ENCODE assay signal across 2 cellular contexts in the genomic region with DNA sequence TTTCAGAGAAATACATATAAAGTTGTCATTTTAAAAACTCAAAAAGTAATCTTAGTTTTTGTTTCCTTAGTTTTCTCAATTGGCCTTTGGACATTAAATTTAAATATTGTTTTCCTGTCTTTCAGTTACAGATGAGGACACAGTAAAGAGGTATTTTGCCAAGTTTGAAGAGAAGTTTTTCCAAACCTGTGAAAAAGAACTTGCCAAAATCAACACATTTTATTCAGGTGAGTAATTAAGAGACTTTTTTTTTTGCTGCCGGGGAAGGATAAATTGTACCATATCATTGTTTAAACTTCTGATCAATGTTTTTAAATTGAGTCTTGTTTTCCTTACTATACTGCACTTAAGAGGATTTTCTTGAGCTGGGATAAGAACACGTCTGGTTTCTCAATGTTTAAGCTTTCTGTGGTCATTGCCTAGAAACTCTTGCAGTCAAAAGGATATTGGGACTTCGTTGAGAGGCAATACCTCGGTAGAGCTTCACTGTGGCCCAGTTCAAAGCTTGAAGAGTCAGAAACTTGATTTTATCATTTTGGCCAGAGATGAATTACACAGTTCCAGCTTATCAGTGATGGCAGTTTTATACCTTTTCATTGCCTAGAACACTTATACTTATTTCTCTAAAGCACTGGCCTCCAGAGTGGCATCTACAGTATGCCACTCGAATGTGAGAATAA.
TF ChIP-seq lines count a peak whose summit lies in the region.

No MANE protein-coding gene starts in this region.

TF ChIP-seq in GM23338, 12 proteins besides CTCF, POLR2A, EP300 and RAD21 (continues in another document):
- TF ChIP-seq, protein P1, sequence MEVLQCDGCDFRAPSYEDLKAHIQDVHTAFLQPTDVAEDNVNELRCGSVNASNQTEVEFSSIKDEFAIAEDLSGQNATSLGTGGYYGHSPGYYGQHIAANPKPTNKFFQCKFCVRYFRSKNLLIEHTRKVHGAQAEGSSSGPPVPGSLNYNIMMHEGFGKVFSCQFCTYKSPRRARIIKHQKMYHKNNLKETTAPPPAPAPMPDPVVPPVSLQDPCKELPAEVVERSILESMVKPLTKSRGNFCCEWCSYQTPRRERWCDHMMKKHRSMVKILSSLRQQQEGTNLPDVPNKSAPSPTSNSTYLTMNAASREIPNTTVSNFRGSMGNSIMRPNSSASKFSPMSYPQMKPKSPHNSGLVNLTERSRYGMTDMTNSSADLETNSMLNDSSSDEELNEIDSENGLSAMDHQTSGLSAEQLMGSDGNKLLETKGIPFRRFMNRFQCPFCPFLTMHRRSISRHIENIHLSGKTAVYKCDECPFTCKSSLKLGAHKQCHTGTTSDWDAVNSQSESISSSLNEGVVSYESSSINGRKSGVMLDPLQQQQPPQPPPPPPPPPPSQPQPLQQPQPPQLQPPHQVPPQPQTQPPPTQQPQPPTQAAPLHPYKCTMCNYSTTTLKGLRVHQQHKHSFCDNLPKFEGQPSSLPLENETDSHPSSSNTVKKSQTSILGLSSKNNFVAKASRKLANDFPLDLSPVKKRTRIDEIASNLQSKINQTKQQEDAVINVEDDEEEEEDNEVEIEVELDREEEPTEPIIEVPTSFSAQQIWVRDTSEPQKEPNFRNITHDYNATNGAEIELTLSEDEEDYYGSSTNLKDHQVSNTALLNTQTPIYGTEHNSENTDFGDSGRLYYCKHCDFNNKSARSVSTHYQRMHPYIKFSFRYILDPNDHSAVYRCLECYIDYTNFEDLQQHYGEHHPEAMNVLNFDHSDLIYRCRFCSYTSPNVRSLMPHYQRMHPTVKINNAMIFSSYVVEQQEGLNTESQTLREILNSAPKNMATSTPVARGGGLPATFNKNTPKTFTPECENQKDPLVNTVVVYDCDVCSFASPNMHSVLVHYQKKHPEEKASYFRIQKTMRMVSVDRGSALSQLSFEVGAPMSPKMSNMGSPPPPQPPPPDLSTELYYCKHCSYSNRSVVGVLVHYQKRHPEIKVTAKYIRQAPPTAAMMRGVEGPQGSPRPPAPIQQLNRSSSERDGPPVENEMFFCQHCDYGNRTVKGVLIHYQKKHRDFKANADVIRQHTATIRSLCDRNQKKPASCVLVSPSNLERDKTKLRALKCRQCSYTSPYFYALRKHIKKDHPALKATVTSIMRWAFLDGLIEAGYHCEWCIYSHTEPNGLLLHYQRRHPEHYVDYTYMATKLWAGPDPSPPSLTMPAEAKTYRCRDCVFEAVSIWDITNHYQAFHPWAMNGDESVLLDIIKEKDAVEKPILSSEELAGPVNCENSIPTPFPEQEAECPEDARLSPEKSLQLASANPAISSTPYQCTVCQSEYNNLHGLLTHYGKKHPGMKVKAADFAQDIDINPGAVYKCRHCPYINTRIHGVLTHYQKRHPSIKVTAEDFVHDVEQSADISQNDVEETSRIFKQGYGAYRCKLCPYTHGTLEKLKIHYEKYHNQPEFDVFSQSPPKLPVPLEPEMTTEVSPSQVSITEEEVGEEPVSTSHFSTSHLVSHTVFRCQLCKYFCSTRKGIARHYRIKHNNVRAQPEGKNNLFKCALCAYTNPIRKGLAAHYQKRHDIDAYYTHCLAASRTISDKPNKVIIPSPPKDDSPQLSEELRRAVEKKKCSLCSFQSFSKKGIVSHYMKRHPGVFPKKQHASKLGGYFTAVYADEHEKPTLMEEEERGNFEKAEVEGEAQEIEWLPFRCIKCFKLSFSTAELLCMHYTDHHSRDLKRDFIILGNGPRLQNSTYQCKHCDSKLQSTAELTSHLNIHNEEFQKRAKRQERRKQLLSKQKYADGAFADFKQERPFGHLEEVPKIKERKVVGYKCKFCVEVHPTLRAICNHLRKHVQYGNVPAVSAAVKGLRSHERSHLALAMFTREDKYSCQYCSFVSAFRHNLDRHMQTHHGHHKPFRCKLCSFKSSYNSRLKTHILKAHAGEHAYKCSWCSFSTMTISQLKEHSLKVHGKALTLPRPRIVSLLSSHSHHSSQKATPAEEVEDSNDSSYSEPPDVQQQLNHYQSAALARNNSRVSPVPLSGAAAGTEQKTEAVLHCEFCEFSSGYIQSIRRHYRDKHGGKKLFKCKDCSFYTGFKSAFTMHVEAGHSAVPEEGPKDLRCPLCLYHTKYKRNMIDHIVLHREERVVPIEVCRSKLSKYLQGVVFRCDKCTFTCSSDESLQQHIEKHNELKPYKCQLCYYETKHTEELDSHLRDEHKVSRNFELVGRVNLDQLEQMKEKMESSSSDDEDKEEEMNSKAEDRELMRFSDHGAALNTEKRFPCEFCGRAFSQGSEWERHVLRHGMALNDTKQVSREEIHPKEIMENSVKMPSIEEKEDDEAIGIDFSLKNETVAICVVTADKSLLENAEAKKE (CRISPR knock-in tag; IDR thresholded peaks at IDR 0.05) = no peak
- no peak for TF ChIP-seq EZH2 (IDR thresholded peaks at IDR 0.05; ENCODE audit: low read depth, unreplicated experiment)
- TF ChIP-seq EZH2phosphoT487 (IDR thresholded peaks at IDR 0.05; ENCODE audit: unreplicated experiment) = no peak
- TF ChIP-seq, protein P2, sequence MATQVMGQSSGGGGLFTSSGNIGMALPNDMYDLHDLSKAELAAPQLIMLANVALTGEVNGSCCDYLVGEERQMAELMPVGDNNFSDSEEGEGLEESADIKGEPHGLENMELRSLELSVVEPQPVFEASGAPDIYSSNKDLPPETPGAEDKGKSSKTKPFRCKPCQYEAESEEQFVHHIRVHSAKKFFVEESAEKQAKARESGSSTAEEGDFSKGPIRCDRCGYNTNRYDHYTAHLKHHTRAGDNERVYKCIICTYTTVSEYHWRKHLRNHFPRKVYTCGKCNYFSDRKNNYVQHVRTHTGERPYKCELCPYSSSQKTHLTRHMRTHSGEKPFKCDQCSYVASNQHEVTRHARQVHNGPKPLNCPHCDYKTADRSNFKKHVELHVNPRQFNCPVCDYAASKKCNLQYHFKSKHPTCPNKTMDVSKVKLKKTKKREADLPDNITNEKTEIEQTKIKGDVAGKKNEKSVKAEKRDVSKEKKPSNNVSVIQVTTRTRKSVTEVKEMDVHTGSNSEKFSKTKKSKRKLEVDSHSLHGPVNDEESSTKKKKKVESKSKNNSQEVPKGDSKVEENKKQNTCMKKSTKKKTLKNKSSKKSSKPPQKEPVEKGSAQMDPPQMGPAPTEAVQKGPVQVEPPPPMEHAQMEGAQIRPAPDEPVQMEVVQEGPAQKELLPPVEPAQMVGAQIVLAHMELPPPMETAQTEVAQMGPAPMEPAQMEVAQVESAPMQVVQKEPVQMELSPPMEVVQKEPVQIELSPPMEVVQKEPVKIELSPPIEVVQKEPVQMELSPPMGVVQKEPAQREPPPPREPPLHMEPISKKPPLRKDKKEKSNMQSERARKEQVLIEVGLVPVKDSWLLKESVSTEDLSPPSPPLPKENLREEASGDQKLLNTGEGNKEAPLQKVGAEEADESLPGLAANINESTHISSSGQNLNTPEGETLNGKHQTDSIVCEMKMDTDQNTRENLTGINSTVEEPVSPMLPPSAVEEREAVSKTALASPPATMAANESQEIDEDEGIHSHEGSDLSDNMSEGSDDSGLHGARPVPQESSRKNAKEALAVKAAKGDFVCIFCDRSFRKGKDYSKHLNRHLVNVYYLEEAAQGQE (IDR thresholded peaks at IDR 0.05; ENCODE audit: unreplicated experiment) = no peak
- TF ChIP-seq ZNF114 (CRISPR knock-in tag; IDR thresholded peaks at IDR 0.05) = no peak
- TF ChIP-seq, protein P3, sequence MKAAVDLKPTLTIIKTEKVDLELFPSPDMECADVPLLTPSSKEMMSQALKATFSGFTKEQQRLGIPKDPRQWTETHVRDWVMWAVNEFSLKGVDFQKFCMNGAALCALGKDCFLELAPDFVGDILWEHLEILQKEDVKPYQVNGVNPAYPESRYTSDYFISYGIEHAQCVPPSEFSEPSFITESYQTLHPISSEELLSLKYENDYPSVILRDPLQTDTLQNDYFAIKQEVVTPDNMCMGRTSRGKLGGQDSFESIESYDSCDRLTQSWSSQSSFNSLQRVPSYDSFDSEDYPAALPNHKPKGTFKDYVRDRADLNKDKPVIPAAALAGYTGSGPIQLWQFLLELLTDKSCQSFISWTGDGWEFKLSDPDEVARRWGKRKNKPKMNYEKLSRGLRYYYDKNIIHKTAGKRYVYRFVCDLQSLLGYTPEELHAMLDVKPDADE (IDR thresholded peaks at IDR 0.05) = no peak
- TF ChIP-seq ZNF331 (CRISPR knock-in tag; IDR thresholded peaks at IDR 0.05; ENCODE audit: low read depth) = no peak
- TF ChIP-seq JUNB (IDR thresholded peaks at IDR 0.05; ENCODE audit: unreplicated experiment) = no peak

TF ChIP-seq in WTC11, 78 proteins besides CTCF, POLR2A, EP300 and RAD21 (continued from another document):
- TF ChIP-seq, protein P4, sequence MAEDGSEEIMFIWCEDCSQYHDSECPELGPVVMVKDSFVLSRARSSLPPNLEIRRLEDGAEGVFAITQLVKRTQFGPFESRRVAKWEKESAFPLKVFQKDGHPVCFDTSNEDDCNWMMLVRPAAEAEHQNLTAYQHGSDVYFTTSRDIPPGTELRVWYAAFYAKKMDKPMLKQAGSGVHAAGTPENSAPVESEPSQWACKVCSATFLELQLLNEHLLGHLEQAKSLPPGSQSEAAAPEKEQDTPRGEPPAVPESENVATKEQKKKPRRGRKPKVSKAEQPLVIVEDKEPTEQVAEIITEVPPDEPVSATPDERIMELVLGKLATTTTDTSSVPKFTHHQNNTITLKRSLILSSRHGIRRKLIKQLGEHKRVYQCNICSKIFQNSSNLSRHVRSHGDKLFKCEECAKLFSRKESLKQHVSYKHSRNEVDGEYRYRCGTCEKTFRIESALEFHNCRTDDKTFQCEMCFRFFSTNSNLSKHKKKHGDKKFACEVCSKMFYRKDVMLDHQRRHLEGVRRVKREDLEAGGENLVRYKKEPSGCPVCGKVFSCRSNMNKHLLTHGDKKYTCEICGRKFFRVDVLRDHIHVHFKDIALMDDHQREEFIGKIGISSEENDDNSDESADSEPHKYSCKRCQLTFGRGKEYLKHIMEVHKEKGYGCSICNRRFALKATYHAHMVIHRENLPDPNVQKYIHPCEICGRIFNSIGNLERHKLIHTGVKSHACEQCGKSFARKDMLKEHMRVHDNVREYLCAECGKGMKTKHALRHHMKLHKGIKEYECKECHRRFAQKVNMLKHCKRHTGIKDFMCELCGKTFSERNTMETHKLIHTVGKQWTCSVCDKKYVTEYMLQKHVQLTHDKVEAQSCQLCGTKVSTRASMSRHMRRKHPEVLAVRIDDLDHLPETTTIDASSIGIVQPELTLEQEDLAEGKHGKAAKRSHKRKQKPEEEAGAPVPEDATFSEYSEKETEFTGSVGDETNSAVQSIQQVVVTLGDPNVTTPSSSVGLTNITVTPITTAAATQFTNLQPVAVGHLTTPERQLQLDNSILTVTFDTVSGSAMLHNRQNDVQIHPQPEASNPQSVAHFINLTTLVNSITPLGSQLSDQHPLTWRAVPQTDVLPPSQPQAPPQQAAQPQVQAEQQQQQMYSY (CRISPR knock-in tag; IDR thresholded peaks at IDR 0.05) = no peak
- TF ChIP-seq CREM (CRISPR knock-in tag; IDR thresholded peaks at IDR 0.05) (no peak), NFE2L1 (CRISPR knock-in tag; IDR thresholded peaks at IDR 0.05) (no peak), RELA (CRISPR knock-in tag; IDR thresholded peaks at IDR 0.05; ENCODE audit: borderline replicate concordance) (no peak), SMAD4 (CRISPR knock-in tag; IDR thresholded peaks at IDR 0.05) (no peak), MXD4 (CRISPR knock-in tag; IDR thresholded peaks at IDR 0.05; ENCODE audit: borderline replicate concordance) (no peak), ZBTB21 (CRISPR knock-in tag; IDR thresholded peaks at IDR 0.05; ENCODE audit: borderline replicate concordance) (no peak), EMX1 (CRISPR knock-in tag; IDR thresholded peaks at IDR 0.05) (no peak)
- TF ChIP-seq, protein P5, sequence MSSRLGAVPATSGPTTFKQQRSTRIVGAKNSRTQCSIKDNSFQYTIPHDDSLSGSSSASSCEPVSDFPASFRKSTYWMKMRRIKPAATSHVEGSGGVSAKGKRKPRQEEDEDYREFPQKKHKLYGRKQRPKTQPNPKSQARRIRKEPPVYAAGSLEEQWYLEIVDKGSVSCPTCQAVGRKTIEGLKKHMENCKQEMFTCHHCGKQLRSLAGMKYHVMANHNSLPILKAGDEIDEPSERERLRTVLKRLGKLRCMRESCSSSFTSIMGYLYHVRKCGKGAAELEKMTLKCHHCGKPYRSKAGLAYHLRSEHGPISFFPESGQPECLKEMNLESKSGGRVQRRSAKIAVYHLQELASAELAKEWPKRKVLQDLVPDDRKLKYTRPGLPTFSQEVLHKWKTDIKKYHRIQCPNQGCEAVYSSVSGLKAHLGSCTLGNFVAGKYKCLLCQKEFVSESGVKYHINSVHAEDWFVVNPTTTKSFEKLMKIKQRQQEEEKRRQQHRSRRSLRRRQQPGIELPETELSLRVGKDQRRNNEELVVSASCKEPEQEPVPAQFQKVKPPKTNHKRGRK (CRISPR knock-in tag; IDR thresholded peaks at IDR 0.05; ENCODE audit: borderline replicate concordance) = no peak
